Comparison of ENCODE assay signal across 1 cellular context in the genomic region with DNA sequence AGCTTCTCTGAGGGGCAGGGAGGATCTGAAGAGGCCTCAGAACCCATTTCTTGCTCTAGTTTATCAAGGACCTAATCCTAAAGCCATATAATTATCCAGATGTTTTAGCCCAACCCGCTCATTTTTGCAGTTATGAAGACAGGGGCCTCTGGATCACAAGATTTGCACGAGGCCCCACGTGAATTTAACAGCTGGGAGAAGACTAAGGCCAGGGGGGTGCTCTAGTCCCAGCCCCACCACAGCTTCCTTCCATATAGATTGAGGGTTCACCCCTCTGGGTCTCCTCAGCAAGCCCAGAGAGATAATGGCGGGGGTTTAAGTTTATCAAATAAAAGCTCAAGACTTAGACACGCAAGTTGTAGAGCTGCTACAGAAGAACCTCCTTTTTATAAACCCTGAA.
TF ChIP-seq lines count a peak whose summit lies in the region.

No MANE protein-coding gene starts in this region.

TF ChIP-seq in IMR-90, 13 proteins besides CTCF, POLR2A, EP300 and RAD21:
- TF ChIP-seq MAZ (IDR thresholded peaks at IDR 0.05; ENCODE audit: borderline replicate concordance, low read depth, low read length) (no peak), RFX5 (IDR thresholded peaks at IDR 0.05; ENCODE audit: low read depth, low read length) (no peak), MXI1 (IDR thresholded peaks at IDR 0.05; ENCODE audit: borderline replicate concordance, low read depth, low read length) (no peak), FOS (IDR thresholded peaks at IDR 0.05; ENCODE audit: low read depth, low read length) (no peak), CEBPB (IDR thresholded peaks at IDR 0.05; ENCODE audit: low read depth, low read length) (no peak), NFE2L2 (IDR thresholded peaks at IDR 0.05; ENCODE audit: low read depth, low read length) (no peak), MAFK (IDR thresholded peaks at IDR 0.05; ENCODE audit: low read depth, low read length) (no peak), RCOR1 (IDR thresholded peaks at IDR 0.05; ENCODE audit: insufficient replicate concordance, low read length) (no peak), BHLHE40 (IDR thresholded peaks at IDR 0.05; ENCODE audit: low read depth, low read length) (no peak), SMC3 (IDR thresholded peaks at IDR 0.05; ENCODE audit: low read depth, low read length) (no peak), CHD1 (IDR thresholded peaks at IDR 0.05; ENCODE audit: low read depth, low read length) (no peak)
- TF ChIP-seq, protein P1, sequence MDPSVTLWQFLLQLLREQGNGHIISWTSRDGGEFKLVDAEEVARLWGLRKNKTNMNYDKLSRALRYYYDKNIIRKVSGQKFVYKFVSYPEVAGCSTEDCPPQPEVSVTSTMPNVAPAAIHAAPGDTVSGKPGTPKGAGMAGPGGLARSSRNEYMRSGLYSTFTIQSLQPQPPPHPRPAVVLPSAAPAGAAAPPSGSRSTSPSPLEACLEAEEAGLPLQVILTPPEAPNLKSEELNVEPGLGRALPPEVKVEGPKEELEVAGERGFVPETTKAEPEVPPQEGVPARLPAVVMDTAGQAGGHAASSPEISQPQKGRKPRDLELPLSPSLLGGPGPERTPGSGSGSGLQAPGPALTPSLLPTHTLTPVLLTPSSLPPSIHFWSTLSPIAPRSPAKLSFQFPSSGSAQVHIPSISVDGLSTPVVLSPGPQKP (IDR thresholded peaks at IDR 0.05; ENCODE audit: borderline replicate concordance, low read depth, low read length): no peak
- TF ChIP-seq, protein P2, sequence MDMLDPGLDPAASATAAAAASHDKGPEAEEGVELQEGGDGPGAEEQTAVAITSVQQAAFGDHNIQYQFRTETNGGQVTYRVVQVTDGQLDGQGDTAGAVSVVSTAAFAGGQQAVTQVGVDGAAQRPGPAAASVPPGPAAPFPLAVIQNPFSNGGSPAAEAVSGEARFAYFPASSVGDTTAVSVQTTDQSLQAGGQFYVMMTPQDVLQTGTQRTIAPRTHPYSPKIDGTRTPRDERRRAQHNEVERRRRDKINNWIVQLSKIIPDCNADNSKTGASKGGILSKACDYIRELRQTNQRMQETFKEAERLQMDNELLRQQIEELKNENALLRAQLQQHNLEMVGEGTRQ (IDR thresholded peaks at IDR 0.05; ENCODE audit: low read depth, low read length): no peak
